ENCODE assay signal across 20 cellular contexts in the genomic region with DNA sequence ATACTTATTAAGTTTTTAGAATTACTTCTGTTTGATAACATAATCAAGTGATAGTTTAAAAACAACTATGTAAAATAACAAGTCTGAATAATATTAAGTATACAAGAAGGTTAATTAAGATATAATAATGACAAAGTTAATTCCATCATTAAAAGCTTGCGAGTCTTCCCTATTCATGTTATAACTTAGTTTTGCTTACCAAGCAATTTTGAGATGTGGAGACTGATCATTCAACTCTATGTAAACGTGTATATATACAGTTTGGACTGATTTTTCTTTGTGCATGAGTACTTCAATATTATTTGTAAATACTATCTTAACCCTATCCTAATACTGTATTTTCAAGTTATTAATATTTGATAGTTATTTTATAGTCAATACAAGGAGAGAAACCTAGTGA.
A peak's percentile ranks its signal among the peaks of the same experiment; 100 is the strongest.
DNase-seq lines count a peak whose midpoint lies in the region; ATAC-seq, FAIRE-seq and TF ChIP-seq lines count a peak whose summit lies in the region.
"Had no signal": no experiment of that assay in that cellular context is flagged by ENCODE, and none has a peak within 500 bp of the region (broad histone marks: within the 10 kb centered on the region; RNA-seq: fewer than 3 reads in every experiment).

No MANE protein-coding gene starts in this region.

- TF ChIP-seq RAD21 in HepG2 (CRISPR knock-in tag; IDR thresholded peaks at IDR 0.05) (no peak), K562 (CRISPR knock-in tag; conservative IDR thresholded peaks at IDR 0.05 in 1 of 2, IDR thresholded peaks at IDR 0.05 in 1 of 2) (no peak)

- in situ Hi-C loops in HepG2 (cut with HindIII; ENCODE audit: extremely low pct_ligation_motif_present, low pct_unique_long_range_greater_than_20kb) (no loop called here), K562 (cut with MboI) (no loop called here)

- no peak overlapping the region for H3K4me2 ChIP-seq in HepG2 (ENCODE audit: low read depth, low read length)
- H3K4me2 ChIP-seq in K562 (ENCODE audit: insufficient read depth, low read length): no peak overlapping the region

- no peak for TF ChIP-seq EP300 in HepG2 (IDR thresholded peaks at IDR 0.05; ENCODE audit: low read depth in 2 of 2, low read length in 2 of 2)
- TF ChIP-seq EP300 in HepG2 (CRISPR knock-in tag; IDR thresholded peaks at IDR 0.05; ENCODE audit: borderline replicate concordance): no peak
- TF ChIP-seq EP300 in K562 (IDR thresholded peaks at IDR 0.05; ENCODE audit: low read length): no peak

- DNase-seq in HepG2 (ENCODE audit: low spot score) (no peak), right lobe of liver (no peak), K562 (ENCODE audit: extremely low read depth in 1 of 4, low spot score in 3 of 4) (no peak), frontal cortex (ENCODE audit: low spot score in 2 of 2) (no peak), aorta (no peak), EL (no peak), NCI-H146 treated with DMSO at 0.1 percent for 48 hours (lab: John Stamatoyannopoulos, UW; ENCODE audit: unreplicated experiment) (no peak)
- DNase-seq: AML-193; Caco-2; Calu3; CD4-positive, alpha-beta T cell; CD8-positive, alpha-beta T cell; DMS79 treated with DMSO at 0.1 percent for 48 hours; GF-D8 had no signal

- H4K20me1 ChIP-seq in HepG2 (ENCODE audit: insufficient read depth, low read length): no peaks in the 10 kb centered on the region
- no peaks in the 10 kb centered on the region for H4K20me1 ChIP-seq in K562 (replicated peaks; ENCODE audit: control insufficient read depth, insufficient read depth, low read length)
- H4K20me1 ChIP-seq: BLaER1 treated with 17β-estradiol and CSF1 and Interleukin-3, amounts not matched to agents 10 nM and 100 nM had no signal

- intact Hi-C loops in HepG2 (cut with micrococcal nuclease; ENCODE audit: unreplicated experiment): no loop called here
- intact Hi-C loops in right lobe of liver (cut with DNase I): no loop called here
- intact Hi-C loops in K562 (cut with micrococcal nuclease): no loop called here
- intact Hi-C loops in aorta (cut with DNase I): no loop called here

- FAIRE-seq in HepG2 (lab: Jason Lieb, UNC): no peak
- FAIRE-seq in G401.6 (lab: Jason Lieb, UNC): peak; percentile 51
- FAIRE-seq in K562 (lab: Jason Lieb, UNC): no peak
- FAIRE-seq in frontal cortex (lab: Jason Lieb, UNC): peak; percentile 77
- FAIRE-seq: D721Med, GM12891 had no signal

- H3K4me1 ChIP-seq in HepG2 (ENCODE audit: insufficient read depth, low read length) (no peaks in the 10 kb centered on the region), right lobe of liver (no peaks in the 10 kb centered on the region), K562 (replicated peaks in 1 of 2; ENCODE audit: control insufficient read depth in 2 of 2, insufficient read depth in 2 of 2, low read length in 2 of 2) (no peaks in the 10 kb centered on the region), aorta (ENCODE audit: control insufficient read depth in 1 of 2, insufficient read depth in 2 of 2, low read length in 2 of 2) (no peaks in the 10 kb centered on the region)
- H3K4me1 ChIP-seq: Caco-2 had no signal

- 49% methylated on average over 2 of the region's 2 CpGs for WGBS in HepG2 (ENCODE audit: low lambda C conversion rate)
- 52% methylated on average over 2 of the region's 2 CpGs for WGBS in right lobe of liver (ENCODE audit: insufficient coverage, low coverage, low lambda C conversion rate, missing lambda C conversion rate)
- WGBS in K562 (ENCODE audit: insufficient coverage, low coverage, missing lambda C conversion rate): 3% methylated on average over 2 of the region's 2 CpGs
- 81 to 83% methylated on average over 2 of the region's 2 CpGs for WGBS in aorta, 2 donors

- H3K9me3 ChIP-seq in HepG2 (ENCODE audit: low read length) (no peaks in the 10 kb centered on the region), right lobe of liver (no peaks in the 10 kb centered on the region), K562 (replicated peaks; ENCODE audit: control insufficient read depth, insufficient read depth, low read depth, low read length) (no peaks in the 10 kb centered on the region), aorta (ENCODE audit: control insufficient read depth, low read length) (no peaks in the 10 kb centered on the region)
- H3K9me3 ChIP-seq: Caco-2 had no signal

- no peaks in the 10 kb centered on the region for H3K9me1 ChIP-seq in K562 (ENCODE audit: control insufficient read depth, insufficient read depth, low read length)

- H3K27me3 ChIP-seq in HepG2 (ENCODE audit: control insufficient read depth in 1 of 2, insufficient read depth in 2 of 2, low read length in 2 of 2): no peaks in the 10 kb centered on the region; a peak in 1 of 5 replicates
- H3K27me3 ChIP-seq in right lobe of liver: no peaks in the 10 kb centered on the region
- H3K27me3 ChIP-seq in K562 (ENCODE audit: control insufficient read depth in 2 of 2, insufficient read depth in 2 of 2, low read length in 2 of 2): no peaks in the 10 kb centered on the region
- no peaks in the 10 kb centered on the region for H3K27me3 ChIP-seq in aorta (ENCODE audit: control insufficient read depth in 1 of 2, insufficient read depth in 2 of 2, low read length in 1 of 2)
- H3K27me3 ChIP-seq: BLaER1 treated with 17β-estradiol and CSF1 and Interleukin-3, amounts not matched to agents 10 nM and 100 nM had no signal

- ATAC-seq in HepG2: no peak
- no peak for ATAC-seq in right lobe of liver
- ATAC-seq in K562: no peak
- ATAC-seq in aorta (ENCODE audit: low FRiP score): no peak
- ATAC-seq: CD8-positive, alpha-beta T cell had no signal

- H3K4me3 ChIP-seq in HepG2 (replicated peaks in 1 of 3; ENCODE audit: insufficient read depth in 1 of 3, low read depth in 2 of 3, low read length in 3 of 3): no peak overlapping the region
- H3K4me3 ChIP-seq in right lobe of liver: no peak overlapping the region
- no peak overlapping the region for H3K4me3 ChIP-seq in K562
- H3K4me3 ChIP-seq in aorta (ENCODE audit: low read length in 2 of 2): no peak overlapping the region
- H3K4me3 ChIP-seq: BLaER1 treated with 17β-estradiol and CSF1 and Interleukin-3, amounts not matched to agents 10 nM and 100 nM had no signal

- POLR2A ChIA-PET in HepG2 (lab: Yijun Ruan, JAX) (no interaction called here), K562 (lab: Yijun Ruan, JAX) (no interaction called here)

- TF ChIP-seq CTCF in HepG2 (CRISPR knock-in tag; IDR thresholded peaks at IDR 0.05) (no peak), right lobe of liver (IDR thresholded peaks at IDR 0.05) (no peak), K562 (IDR thresholded peaks at IDR 0.05 in 2 of 3, conservative IDR thresholded peaks at IDR 0.05 in 1 of 3; ENCODE audit: insufficient read depth in 2 of 3, low read depth in 1 of 3, low read length in 3 of 3) (no peak)

- H3K27ac ChIP-seq in HepG2 (ENCODE audit: extremely low read length, insufficient read depth, low read length) (no peak overlapping the region), right lobe of liver (no peak overlapping the region), K562 (ENCODE audit: extremely low read depth, low read depth, low read length) (no peak overlapping the region), aorta (ENCODE audit: low read depth in 1 of 2, low read length in 2 of 2) (no peak overlapping the region)
- H3K27ac ChIP-seq: 22Rv1; BLaER1 treated with 17β-estradiol and CSF1 and Interleukin-3, amounts not matched to agents 10 nM and 100 nM; C4-2B had no signal

- H3K36me3 ChIP-seq in HepG2 (replicated peaks in 1 of 2; ENCODE audit: control insufficient read depth in 1 of 2, insufficient read depth in 2 of 2, low read length in 2 of 2) (no peaks in the 10 kb centered on the region), right lobe of liver (no peaks in the 10 kb centered on the region), K562 (ENCODE audit: control insufficient read depth, insufficient read depth, low read length) (no peaks in the 10 kb centered on the region), aorta (ENCODE audit: control insufficient read depth in 1 of 2, insufficient read depth in 2 of 2, low read length in 1 of 2) (no peaks in the 10 kb centered on the region)
- H3K36me3 ChIP-seq: BLaER1 treated with 17β-estradiol and CSF1 and Interleukin-3, amounts not matched to agents 10 nM and 100 nM had no signal

- CTCF ChIA-PET in HepG2 (lab: Yijun Ruan, JAX; ENCODE audit: low intra/inter-chr PET ratio, low total read pairs) (no interaction called here), K562 (lab: Yijun Ruan, JAX; ENCODE audit: low intra/inter-chr PET ratio) (no interaction called here)

- no peak overlapping the region for H2AFZ ChIP-seq in HepG2 (ENCODE audit: low read length)
- no peak overlapping the region for H2AFZ ChIP-seq in K562 (ENCODE audit: low read depth, low read length)

- H3K79me2 ChIP-seq in HepG2 (ENCODE audit: insufficient read depth, low read length) (no peaks in the 10 kb centered on the region), K562 (ENCODE audit: control insufficient read depth, insufficient read depth, low read length) (no peaks in the 10 kb centered on the region)

- BruUV-seq in HepG2 (replicated peaks; lab: Mats Ljungman, UMichigan): no TSS peak
- no TSS peak for BruUV-seq in K562 (replicated peaks; lab: Mats Ljungman, UMichigan)

- H3K9ac ChIP-seq in HepG2 (ENCODE audit: insufficient read depth, low read depth, low read length) (no peak overlapping the region), K562 (ENCODE audit: insufficient read depth in 1 of 2, low read depth in 2 of 2, low read length in 2 of 2) (no peak overlapping the region)
- H3K9ac ChIP-seq: BLaER1 treated with 17β-estradiol and CSF1 and Interleukin-3, amounts not matched to agents 10 nM and 100 nM had no signal

- TF ChIP-seq POLR2A in HepG2 (IDR thresholded peaks at IDR 0.05; ENCODE audit: insufficient read depth in 1 of 2, low read depth in 2 of 2, low read length in 2 of 2): no peak
- TF ChIP-seq POLR2A in right lobe of liver (IDR thresholded peaks at IDR 0.05): no peak
- no peak for TF ChIP-seq POLR2A in K562 (conservative IDR thresholded peaks at IDR 0.05)

TF ChIP-seq in HepG2, 621 proteins besides CTCF, POLR2A, EP300 and RAD21:
- TF ChIP-seq MAFF (IDR thresholded peaks at IDR 0.05; ENCODE audit: low read depth, low read length): peak; percentile 91
- peak; percentile 91 to 94 for TF ChIP-seq MAFK (conservative IDR thresholded peaks at IDR 0.05 in 1 of 2, IDR thresholded peaks at IDR 0.05 in 1 of 2; ENCODE audit: low read length in 2 of 2)
- no peak for TF ChIP-seq KLF15 (CRISPR knock-in tag; IDR thresholded peaks at IDR 0.05; ENCODE audit: borderline replicate concordance)
- no peak for TF ChIP-seq ZBTB3 (CRISPR knock-in tag; IDR thresholded peaks at IDR 0.05; ENCODE audit: borderline replicate concordance, low read depth)
- TF ChIP-seq TEAD2 (CRISPR knock-in tag; IDR thresholded peaks at IDR 0.05): no peak
TF ChIP-seq in HepG2: peak in this region for 2.

TF ChIP-seq in K562, 482 proteins besides CTCF, POLR2A, EP300 and RAD21 (continues in another document):
- TF ChIP-seq ZNF12 (CRISPR knock-in tag; IDR thresholded peaks at IDR 0.05): no peak
- no peak for TF ChIP-seq ZNF347 (CRISPR knock-in tag; IDR thresholded peaks at IDR 0.05; ENCODE audit: low read depth)
- TF ChIP-seq L3MBTL2 (IDR thresholded peaks at IDR 0.05): no peak
- no peak for TF ChIP-seq ADNP (tag; IDR thresholded peaks at IDR 0.05)
- no peak for TF ChIP-seq KLF10 (CRISPR knock-in tag; IDR thresholded peaks at IDR 0.05)
- TF ChIP-seq ZNF175 (CRISPR knock-in tag; IDR thresholded peaks at IDR 0.05; ENCODE audit: low read depth): no peak
- no peak for TF ChIP-seq MTA1 (IDR thresholded peaks at IDR 0.05; ENCODE audit: borderline replicate concordance)
- TF ChIP-seq MAFK (IDR thresholded peaks at IDR 0.05; ENCODE audit: low read length): peak; percentile 53; the same call in 1 of the 2 replicates
